8 cellular contexts compared by ENCODE assay signal in genomic region chr2:240433973-240434727, GRCh38. TPM values are rescaled to one million over a fixed set of nuclear protein-coding genes. Genes with fewer than 3 reads are reported as not detected.
A peak's percentile ranks its signal among the peaks of the same experiment; 100 is the strongest.
DNase-seq lines count a peak whose midpoint lies in the region; ATAC-seq and TF ChIP-seq lines count a peak whose summit lies in the region.

No MANE protein-coding gene starts in this region.

- H3K4me3 Mint-ChIP-seq in activated naive CD4-positive, alpha-beta T cell treated with anti-CD3 and anti-CD28 coated beads, Interleukin-2, amount 50 U/mL, for 24 hours, result peak overlapping the region; percentile 84

- peak in 2 of 4 donors; percentile 18 to 21 for ATAC-seq in psoas muscle
- ATAC-seq in GM18907 (IDR thresholded peaks at IDR 0.05; ENCODE audit: unreplicated experiment), result no peak

- peaks cover 13% of the 10 kb centered on the region for H3K4me1 ChIP-seq in psoas muscle

- H3K27ac ChIP-seq in psoas muscle, result peak overlapping the region; percentile 96

- no peaks in the 10 kb centered on the region for H3K9me3 ChIP-seq in psoas muscle

- intact Hi-C loops in cardiac septum (cut with DNase I), result loop anchor here (5.0 kb wide), 1 partner anchor 47 kb away; no protein-coding TSS in a partner anchor
- intact Hi-C loops in psoas muscle (cut with DNase I), result loop anchor here in 1 of 2 donors (2.0 kb wide), 1 partner anchor 45 kb away; no protein-coding TSS in a partner anchor

- H3K9me3 Mint-ChIP-seq in activated naive CD4-positive, alpha-beta T cell treated with anti-CD3 and anti-CD28 coated beads, Interleukin-2, amount 50 U/mL, for 24 hours, result no peaks in the 10 kb centered on the region

- no peak overlapping the region for H3K27ac Mint-ChIP-seq in activated naive CD4-positive, alpha-beta T cell treated with anti-CD3 and anti-CD28 coated beads, Interleukin-2, amount 50 U/mL, for 24 hours

- no peaks in the 10 kb centered on the region for H3K4me1 Mint-ChIP-seq in activated naive CD4-positive, alpha-beta T cell treated with anti-CD3 and anti-CD28 coated beads, Interleukin-2, amount 50 U/mL, for 24 hours

- no peaks in the 10 kb centered on the region for H3K27me3 ChIP-seq in psoas muscle (ENCODE audit: insufficient read depth in 3 of 3, low read length in 2 of 3)

- 80 to 85% (median 83%) methylated on average over 16 of the region's 16 CpGs for WGBS in psoas muscle, 3 donors

- H3K36me3 ChIP-seq in psoas muscle (ENCODE audit: insufficient read depth in 1 of 2, low read depth in 1 of 2), result no peaks in the 10 kb centered on the region

- H3K4me3 ChIP-seq in psoas muscle, result peak overlapping the region; percentile 91

- no peak for TF ChIP-seq CTCF in psoas muscle (IDR thresholded peaks at IDR 0.05)

- H3K27me3 Mint-ChIP-seq in activated naive CD4-positive, alpha-beta T cell treated with anti-CD3 and anti-CD28 coated beads, Interleukin-2, amount 50 U/mL, for 24 hours, result peaks cover 15% of the 10 kb centered on the region

- peak; percentile 50 for DNase-seq in stimulated activated CD4-positive, alpha-beta T cell treated with anti-CD3 and anti-CD28 coated beads, Interleukin-1b, Interleukin-23, amount 100 ng/mL, for 48 hours
- DNase-seq in stimulated activated CD4-positive, alpha-beta T cell treated with anti-CD3 and anti-CD28 coated beads, Interleukin-12 subunit alpha, Interleukin-12 subunit beta, amount 100 ng/mL, for 4 hours, result no peak
- DNase-seq in cardiac septum (ENCODE audit: low spot score), result peak; percentile 74
- DNase-seq in psoas muscle, result peak; percentile 56 to 61
- DNase-seq in SW 1271 (lab: John Stamatoyannopoulos, UW), result no peak
- no peak for DNase-seq in COR-L47 (lab: John Stamatoyannopoulos, UW)

- no peaks in the 10 kb centered on the region for H3K36me3 Mint-ChIP-seq in activated naive CD4-positive, alpha-beta T cell treated with anti-CD3 and anti-CD28 coated beads, Interleukin-2, amount 50 U/mL, for 24 hours

RNA-seq across cellular contexts. Expression of gene GPC1, which starts 1.3 kb away (rescaled TPM):
- total RNA-seq in cardiac septum (291 TPM), psoas muscle (100 to 1,000 TPM; 115 to 180 (median 142) TPM)
- 100 to 1,000 TPM in 2 of 3 donors, 10 to 100 TPM in 1; 85.4 to 116 (median 103) TPM for polyA plus RNA-seq in psoas muscle

Comparison
In these comparisons a context has a peak if more than half of its experiments do, and no peak if none do; other contexts are left out.
1. DNase-seq: peak in stimulated activated CD4-positive, alpha-beta T cell treated with anti-CD3 and anti-CD28 coated beads, Interleukin-1b, Interleukin-23, amount 100 ng/mL, for 48 hours (single experiment), cardiac septum (single experiment) and psoas muscle (2 of 2); none in stimulated activated CD4-positive, alpha-beta T cell treated with anti-CD3 and anti-CD28 coated beads, Interleukin-12 subunit alpha, Interleukin-12 subunit beta, amount 100 ng/mL, for 4 hours (single experiment), SW 1271 (0 of 2) and COR-L47 (single experiment).